In genomic region chr12:124359671-124360581, GRCh38 we compare ENCODE assay signal across 8 cellular contexts.
DNase-seq lines count a peak whose midpoint lies in the region; ATAC-seq and TF ChIP-seq lines count a peak whose summit lies in the region.

No MANE protein-coding gene starts in this region.

- H3K27ac Mint-ChIP-seq in activated T-cell treated with anti-CD3 and anti-CD28 coated beads, Interleukin-2, amount 50 U/mL, for 24 hours: peak overlapping the region; percentile 56
- H3K27ac Mint-ChIP-seq in central memory CD8-positive, alpha-beta T cell (ENCODE audit: low read depth): no peak overlapping the region

- TF ChIP-seq POLR2A in vagina (IDR thresholded peaks at IDR 0.05): no peak

- peak in 1 of 3 experiments; percentile 7 for TF ChIP-seq CTCF in vagina (IDR thresholded peaks at IDR 0.05)

- no peak for DNase-seq in activated T-cell treated with anti-CD3 and anti-CD28 coated beads, Interleukin-2, amount 50 U/mL, for 24 hours
- no peak for DNase-seq in activated T-cell treated with anti-CD3 and anti-CD28 coated beads, Interleukin-2, amount 50 U/mL, for 1 hour
- no peak for DNase-seq in central memory CD8-positive, alpha-beta T cell (ENCODE audit: low spot score in 2 of 2)
- peak; percentile 79 for DNase-seq in midbrain (lab: John Stamatoyannopoulos, UW)
- peak in 1 of 2 donors; percentile 95 for DNase-seq in vagina (ENCODE audit: extremely low spot score in 2 of 2)
- no peak for DNase-seq in stimulated activated CD4-positive, alpha-beta T cell treated with anti-CD3 and anti-CD28 coated beads, Interleukin-15, amount 100 ng/mL, for 24 hours
- no peak for DNase-seq in RPMI8226

- no peak for ATAC-seq in central memory CD8-positive, alpha-beta T cell (replicated peaks; ENCODE audit: extremely low read depth, poor library complexity, severe bottlenecking)
- ATAC-seq in GM21381 (IDR thresholded peaks at IDR 0.05; ENCODE audit: unreplicated experiment): no peak

- H3K4me1 ChIP-seq in vagina: peaks cover 36% of the 10 kb centered on the region

- no peaks in the 10 kb centered on the region for H3K27me3 ChIP-seq in vagina

- no peaks in the 10 kb centered on the region for H3K9me3 Mint-ChIP-seq in activated T-cell treated with anti-CD3 and anti-CD28 coated beads, Interleukin-2, amount 50 U/mL, for 24 hours
- no peaks in the 10 kb centered on the region for H3K9me3 Mint-ChIP-seq in central memory CD8-positive, alpha-beta T cell

- H3K4me3 ChIP-seq in vagina: no peak overlapping the region

- no peaks in the 10 kb centered on the region for H3K4me1 Mint-ChIP-seq in activated T-cell treated with anti-CD3 and anti-CD28 coated beads, Interleukin-2, amount 50 U/mL, for 24 hours (ENCODE audit: low read depth)
- H3K4me1 Mint-ChIP-seq in central memory CD8-positive, alpha-beta T cell: no peaks in the 10 kb centered on the region

- intact Hi-C loops in vagina (cut with DNase I): loop anchor here (10.0 kb wide), 1 partner anchor 65 kb away; no protein-coding TSS in a partner anchor

- H3K36me3 ChIP-seq in vagina: peaks cover 0 to 51% of the 10 kb centered on the region in 2 donors

- no peaks in the 10 kb centered on the region for H3K9me3 ChIP-seq in vagina

- H3K27me3 Mint-ChIP-seq in activated T-cell treated with anti-CD3 and anti-CD28 coated beads, Interleukin-2, amount 50 U/mL, for 24 hours: no peaks in the 10 kb centered on the region
- H3K27me3 Mint-ChIP-seq in central memory CD8-positive, alpha-beta T cell: no peaks in the 10 kb centered on the region

- H3K4me3 Mint-ChIP-seq in activated T-cell treated with anti-CD3 and anti-CD28 coated beads, Interleukin-2, amount 50 U/mL, for 24 hours: no peak overlapping the region
- H3K4me3 Mint-ChIP-seq in central memory CD8-positive, alpha-beta T cell: peak overlapping the region; percentile 21

- peaks cover 64% of the 10 kb centered on the region for H3K36me3 Mint-ChIP-seq in activated T-cell treated with anti-CD3 and anti-CD28 coated beads, Interleukin-2, amount 50 U/mL, for 24 hours (ENCODE audit: low read depth)
- peaks cover 29% of the 10 kb centered on the region for H3K36me3 Mint-ChIP-seq in central memory CD8-positive, alpha-beta T cell (ENCODE audit: insufficient read depth)

- H3K27ac ChIP-seq in vagina: peak overlapping the region; percentile 56
